Comparison of ENCODE assay signal across 20 cellular contexts in genomic region chr5:12460493-12461261, GRCh38.
DNase-seq lines count a peak whose midpoint lies in the region; ATAC-seq, FAIRE-seq and TF ChIP-seq lines count a peak whose summit lies in the region.
"Had no signal": no experiment of that assay in that cellular context is flagged by ENCODE, and none has a peak within 500 bp of the region (broad histone marks: within the 10 kb centered on the region; RNA-seq: fewer than 3 reads in every experiment).

No MANE protein-coding gene starts in this region.

- no peak overlapping the region for H3K14ac ChIP-seq in H1 (ENCODE audit: insufficient read length)

- H3K4me3 ChIP-seq in breast epithelium (no peak overlapping the region), RWPE2 (ENCODE audit: severe bottlenecking) (no peak overlapping the region), H1 (ENCODE audit: extremely low read depth in 1 of 4, insufficient read depth in 2 of 4, low read depth in 3 of 4, low read length in 4 of 4) (no peak overlapping the region), body of pancreas (no peak overlapping the region)
- H3K4me3 ChIP-seq: MG63 had no signal

- H3K9me3 ChIP-seq in breast epithelium (no peaks in the 10 kb centered on the region), RWPE2 (ENCODE audit: severe bottlenecking) (no peaks in the 10 kb centered on the region), H1 (ENCODE audit: insufficient read depth in 2 of 2, low read depth in 1 of 2, low read length in 1 of 2) (0 out of 4 replicates have a peak, but pooled peaks cover 0 to 3% of the 10 kb centered on the region in 2 experiments), body of pancreas (no peaks in the 10 kb centered on the region)
- H3K9me3 ChIP-seq: MG63 had no signal

- H3K27ac ChIP-seq in breast epithelium = no peak overlapping the region
- peak overlapping the region; percentile 14 for H3K27ac ChIP-seq in RWPE2 (ENCODE audit: poor library complexity, severe bottlenecking)
- H3K27ac ChIP-seq in H1 (ENCODE audit: low read depth, low read length) = no peak overlapping the region
- H3K27ac ChIP-seq in body of pancreas = no peak overlapping the region

- no TSS peak for BruUV-seq in MCF 10A (replicated peaks; lab: Mats Ljungman, UMichigan)

- DNase-seq in MCF 10A (ENCODE audit: unreplicated experiment) = peak; percentile 47
- DNase-seq in breast epithelium (ENCODE audit: low spot score in 2 of 2) = no peak
- no peak for DNase-seq in RWPE2 (ENCODE audit: low spot score)
- no peak for DNase-seq in H1 (ENCODE audit: low read depth in 1 of 2, low spot score in 2 of 2)
- no peak for DNase-seq in activated naive CD4-positive, alpha-beta T cell treated with anti-CD3 and anti-CD28 coated beads for 36 hours
- no peak for DNase-seq in body of pancreas
- DNase-seq: 8988T, DMS79, HCEC 1CT, MG63, NCI-H1048, NCI-H146, NCI-H2081, NCI-H510A, NCI-H774, OCI-M1, SIG-M5 had no signal

- H3K27ac Mint-ChIP-seq in MCF 10A (ENCODE audit: low read depth, unreplicated experiment) = peak overlapping the region; percentile 69
- no peak overlapping the region for H3K27ac Mint-ChIP-seq in activated naive CD4-positive, alpha-beta T cell treated with anti-CD3 and anti-CD28 coated beads for 36 hours
- H3K27ac Mint-ChIP-seq: CD14-positive monocyte had no signal

- no peak overlapping the region for H2BK12ac ChIP-seq in H1 (ENCODE audit: low read depth, low read length)

- H3K79me2 ChIP-seq in H1 (ENCODE audit: control insufficient read depth in 1 of 2, insufficient read depth in 2 of 2, low read length in 2 of 2) = no peaks in the 10 kb centered on the region

- TF ChIP-seq EP300 in H1 (IDR thresholded peaks at IDR 0.05; ENCODE audit: borderline replicate concordance in 1 of 2, low read depth in 2 of 2, low read length in 2 of 2) = no peak

- POLR2A ChIA-PET in MCF 10A (lab: Yijun Ruan, JAX) = no interaction called here
- POLR2A ChIA-PET in H1 (lab: Charles Lee; ENCODE audit: partially characterized antibody) = no interaction called here

- no peak overlapping the region for H2BK120ac ChIP-seq in H1 (replicated peaks; ENCODE audit: low read depth, low read length)

- H3K56ac ChIP-seq in H1 (replicated peaks; ENCODE audit: insufficient read length, low read depth, low read length) = no peak overlapping the region

- no peak overlapping the region for H4K91ac ChIP-seq in H1 (replicated peaks; ENCODE audit: insufficient read length, low read length)

- CTCF ChIA-PET in MCF 10A (lab: Yijun Ruan, JAX) (interaction anchor here (0.6 kb wide), 1 partner anchor 549 kb away, joined by 4 read pairs; no protein-coding TSS in a partner anchor), H1 (lab: Charles Lee; ENCODE audit: partially characterized antibody) (interaction anchor here (0.9 to 1.1 kb wide), 2 partner anchors 9 to 12 kb away, joined by 3 read pairs; no protein-coding TSS in a partner anchor)
- CTCF ChIA-PET in activated naive CD4-positive, alpha-beta T cell treated with anti-CD3 and anti-CD28 coated beads for 36 hours (lab: Charles Lee) = no interaction called here

- no peak for TF ChIP-seq RAD21 in H1 (IDR thresholded peaks at IDR 0.05 in 1 of 2, conservative IDR thresholded peaks at IDR 0.05 in 1 of 2; ENCODE audit: low read depth in 2 of 2, low read length in 2 of 2)

- no peak overlapping the region for H3K4ac ChIP-seq in H1 (replicated peaks; ENCODE audit: insufficient read length, low read depth, low read length)

- no peaks in the 10 kb centered on the region for H3K36me3 Mint-ChIP-seq in MCF 10A (ENCODE audit: insufficient read depth, unreplicated experiment)
- H3K36me3 Mint-ChIP-seq in activated naive CD4-positive, alpha-beta T cell treated with anti-CD3 and anti-CD28 coated beads for 36 hours (ENCODE audit: low read depth) = no peaks in the 10 kb centered on the region
- H3K36me3 Mint-ChIP-seq: CD14-positive monocyte had no signal

- H3K4me1 ChIP-seq in breast epithelium = no peaks in the 10 kb centered on the region
- H3K4me1 ChIP-seq in RWPE2 (ENCODE audit: insufficient read depth, poor library complexity, severe bottlenecking) = peaks cover 12% of the 10 kb centered on the region
- 0 out of 7 replicates have a peak, but pooled peaks cover 0 to 3% (median 0%) of the 10 kb centered on the region in 4 experiments for H3K4me1 ChIP-seq in H1 (replicated peaks in 1 of 4; ENCODE audit: control insufficient read depth in 3 of 4, insufficient read depth in 4 of 4, low read length in 3 of 4)
- H3K4me1 ChIP-seq in body of pancreas = no peaks in the 10 kb centered on the region

- H2AK5ac ChIP-seq in H1 (ENCODE audit: low read depth, low read length) = no peak overlapping the region

- H3K4me1 Mint-ChIP-seq in MCF 10A (ENCODE audit: insufficient read depth, unreplicated experiment) = peaks cover 9% of the 10 kb centered on the region
- no peaks in the 10 kb centered on the region for H3K4me1 Mint-ChIP-seq in activated naive CD4-positive, alpha-beta T cell treated with anti-CD3 and anti-CD28 coated beads for 36 hours (ENCODE audit: low read depth)
- H3K4me1 Mint-ChIP-seq: CD14-positive monocyte had no signal

- peak overlapping the region; percentile 74; the same call in 1 of the 2 replicates for H2BK5ac ChIP-seq in H1 (ENCODE audit: low read depth, low read length)

- 82% methylated on average over 8 of the region's 8 CpGs; no CpG with 5 or more reads in 1 of the 2 experiments for WGBS in H1 (ENCODE audit: extremely low coverage in 1 of 2, insufficient coverage in 1 of 2, insufficient read length in 1 of 2, insufficient replicate concordance in 2 of 2, low coverage in 1 of 2, low lambda C conversion rate in 2 of 2, missing lambda C conversion rate in 1 of 2), 2 experiments
- 53% methylated on average over 8 of the region's 8 CpGs for WGBS in body of pancreas, 2 donors

- no peak overlapping the region for H3K9ac ChIP-seq in H1 (replicated peaks in 1 of 4; ENCODE audit: extremely low read depth in 1 of 4, low read depth in 3 of 4, low read length in 3 of 4)

- TF ChIP-seq CTCF in MCF 10A (IDR thresholded peaks at IDR 0.05; ENCODE audit: unreplicated experiment) (no peak), breast epithelium (IDR thresholded peaks at IDR 0.05) (no peak), RWPE2 (IDR thresholded peaks at IDR 0.05; ENCODE audit: poor library complexity, severe bottlenecking) (no peak), H1 (IDR thresholded peaks at IDR 0.05; ENCODE audit: control extremely low read depth in 1 of 3, insufficient read depth in 1 of 3, low read depth in 1 of 3, low read length in 3 of 3) (no peak), body of pancreas (IDR thresholded peaks at IDR 0.05) (no peak)

- no peak overlapping the region for H3K23ac ChIP-seq in H1 (ENCODE audit: insufficient read length)

- H4K5ac ChIP-seq in H1 (ENCODE audit: insufficient read length, low read depth, low read length) = no peak overlapping the region

- no peak overlapping the region for H3K18ac ChIP-seq in H1 (ENCODE audit: extremely low read depth, low read length)

- no peak overlapping the region for H2BK15ac ChIP-seq in H1 (ENCODE audit: low read length)

- no peaks in the 10 kb centered on the region for H3K36me3 ChIP-seq in breast epithelium
- no peaks in the 10 kb centered on the region for H3K36me3 ChIP-seq in RWPE2 (ENCODE audit: low read depth)
- no peaks in the 10 kb centered on the region for H3K36me3 ChIP-seq in H1 (ENCODE audit: control insufficient read depth in 2 of 4, insufficient read depth in 4 of 4, low read length in 3 of 4)
- no peaks in the 10 kb centered on the region for H3K36me3 ChIP-seq in body of pancreas (replicated peaks in 1 of 2; ENCODE audit: insufficient read depth in 1 of 2, low read depth in 2 of 2)
- H3K36me3 ChIP-seq: MG63 had no signal

- H3K4me3 Mint-ChIP-seq in MCF 10A (ENCODE audit: unreplicated experiment) = no peak overlapping the region
- H3K4me3 Mint-ChIP-seq in activated naive CD4-positive, alpha-beta T cell treated with anti-CD3 and anti-CD28 coated beads for 36 hours = no peak overlapping the region
- H3K4me3 Mint-ChIP-seq: CD14-positive monocyte had no signal

- H4K8ac ChIP-seq in H1 (ENCODE audit: extremely low read depth, insufficient read depth, low read length) = no peak overlapping the region

- no peak overlapping the region for H3K4me2 ChIP-seq in H1 (ENCODE audit: insufficient read depth in 1 of 2, low read depth in 2 of 2, low read length in 2 of 2)

- peak overlapping the region; percentile 92 for H2AFZ ChIP-seq in H1 (ENCODE audit: low read length)

- no peak for FAIRE-seq in H1 (lab: Jason Lieb, UNC)

- intact Hi-C loops in MCF 10A (cut with micrococcal nuclease) (no loop called here), breast epithelium (cut with DNase I; ENCODE audit: low total_unique reads) (no loop called here), body of pancreas (cut with DNase I) (no loop called here)
- intact Hi-C loops in activated naive CD4-positive, alpha-beta T cell treated with anti-CD3 and anti-CD28 coated beads for 36 hours (cut with micrococcal nuclease) = no loop called here

- no peaks in the 10 kb centered on the region for H3K9me3 Mint-ChIP-seq in MCF 10A (ENCODE audit: unreplicated experiment)
- peaks cover 10% of the 10 kb centered on the region for H3K9me3 Mint-ChIP-seq in activated naive CD4-positive, alpha-beta T cell treated with anti-CD3 and anti-CD28 coated beads for 36 hours

- H3K23me2 ChIP-seq in H1 (ENCODE audit: low read depth, low read length) = no peaks in the 10 kb centered on the region

- no peaks in the 10 kb centered on the region for H4K20me1 ChIP-seq in H1 (replicated peaks in 1 of 2; ENCODE audit: control insufficient read depth in 1 of 2, insufficient read depth in 2 of 2, low read length in 2 of 2)

- no peak for TF ChIP-seq POLR2A in breast epithelium (IDR thresholded peaks at IDR 0.05)
- no peak for TF ChIP-seq POLR2A in H1 (IDR thresholded peaks at IDR 0.05; ENCODE audit: control extremely low read depth in 1 of 2, low read depth in 2 of 2, low read length in 2 of 2)
- TF ChIP-seq POLR2A in body of pancreas (IDR thresholded peaks at IDR 0.05) = no peak

- peak; percentile 70 for ATAC-seq in RWPE2 (ENCODE audit: low read depth)
- ATAC-seq in GM21360 (IDR thresholded peaks at IDR 0.05; ENCODE audit: unreplicated experiment) = no peak
- ATAC-seq in GM18517 (IDR thresholded peaks at IDR 0.05; ENCODE audit: unreplicated experiment) = no peak
- no peak for ATAC-seq in body of pancreas

- H2BK20ac ChIP-seq in H1 (ENCODE audit: low read length) = no peak overlapping the region

- no peaks in the 10 kb centered on the region for H3K27me3 Mint-ChIP-seq in MCF 10A (ENCODE audit: insufficient read depth, unreplicated experiment)
- no peaks in the 10 kb centered on the region for H3K27me3 Mint-ChIP-seq in activated naive CD4-positive, alpha-beta T cell treated with anti-CD3 and anti-CD28 coated beads for 36 hours (ENCODE audit: low read depth)

- H3K79me1 ChIP-seq in H1 (ENCODE audit: low read depth, low read length) = no peaks in the 10 kb centered on the region

- no peaks in the 10 kb centered on the region for H3K27me3 ChIP-seq in breast epithelium
- H3K27me3 ChIP-seq in RWPE2 (ENCODE audit: insufficient read depth, poor library complexity, severe bottlenecking) = no peaks in the 10 kb centered on the region
- no peaks in the 10 kb centered on the region for H3K27me3 ChIP-seq in H1 (replicated peaks in 1 of 4; ENCODE audit: control insufficient read depth in 3 of 4, extremely low read depth in 1 of 4, insufficient read depth in 3 of 4, low read length in 3 of 4)
- H3K27me3 ChIP-seq in body of pancreas = no peaks in the 10 kb centered on the region
- H3K27me3 ChIP-seq: MG63 had no signal

TF ChIP-seq in H1, 55 proteins besides CTCF, POLR2A, EP300 and RAD21 (continues in another document):
- TF ChIP-seq SP2 (IDR thresholded peaks at IDR 0.05; ENCODE audit: low read length) (no peak), SP4 (IDR thresholded peaks at IDR 0.05; ENCODE audit: low read length) (no peak)
